11 cellular contexts compared by ENCODE assay signal in genomic region chr4:26248647-26249046, GRCh38.
DNase-seq lines count a peak whose midpoint lies in the region; ATAC-seq and TF ChIP-seq lines count a peak whose summit lies in the region.
"Had no signal": no experiment of that assay in that cellular context is flagged by ENCODE, and none has a peak within 500 bp of the region (broad histone marks: within the 10 kb centered on the region; RNA-seq: fewer than 3 reads in every experiment).

No MANE protein-coding gene starts in this region.

- DNase-seq in DMS 273 treated with DMSO at 0.1 percent for 48 hours (lab: John Stamatoyannopoulos, UW) (peak; percentile 56), NCI-H146 (lab: John Stamatoyannopoulos, UW) (peak; percentile 55), SK-N-SH (peak; percentile 46), left kidney (ENCODE audit: low read depth, low spot score) (peak; percentile 62), ecto neural progenitor cell (ENCODE audit: low spot score) (no peak), kidney tubule cell (ENCODE audit: low spot score) (no peak)
- no peak for DNase-seq in activated naive CD8-positive, alpha-beta T cell treated with anti-CD3 and anti-CD28 coated beads, Interleukin-2, amount 50 U/mL, for 24 hours
- DNase-seq: GOT3, NCI-H526 treated with DMSO at 0.1 percent for 48 hours had no signal

- H3K79me2 ChIP-seq in SK-N-SH (ENCODE audit: insufficient read depth): no peaks in the 10 kb centered on the region

- H3K4me1 ChIP-seq in SK-N-SH (ENCODE audit: control insufficient read depth in 1 of 2, insufficient read depth in 2 of 2, low read depth in 1 of 2, low read length in 1 of 2): no peaks in the 10 kb centered on the region; a peak in 2 of 4 replicates

- H3K27ac ChIP-seq in SK-N-SH (ENCODE audit: low read depth in 2 of 2, low read length in 1 of 2): no peak overlapping the region

- no peaks in the 10 kb centered on the region for H3K9me3 ChIP-seq in SK-N-SH

- CTCF ChIA-PET in SK-N-SH (lab: Yijun Ruan, JAX): interaction anchor here (0.8 to 1.3 kb wide), 2 partner anchors 12 to 77 kb away, joined by 3 read pairs; no protein-coding TSS in a partner anchor

- H3K27me3 ChIP-seq in SK-N-SH (ENCODE audit: insufficient read depth): no peaks in the 10 kb centered on the region

- no peak overlapping the region for H3K4me2 ChIP-seq in SK-N-SH

- H3K9ac ChIP-seq in SK-N-SH: no peak overlapping the region

- peaks cover 4% of the 10 kb centered on the region for H3K4me1 Mint-ChIP-seq in activated naive CD8-positive, alpha-beta T cell treated with anti-CD3 and anti-CD28 coated beads, Interleukin-2, amount 50 U/mL, for 24 hours

- TF ChIP-seq EP300 in SK-N-SH (IDR thresholded peaks at IDR 0.05; ENCODE audit: borderline replicate concordance in 1 of 2, low read depth in 1 of 2, low read length in 1 of 2): peak; percentile 47 to 51; a peak in 2 of 4 replicates

- H2AFZ ChIP-seq in SK-N-SH (ENCODE audit: low read depth): no peak overlapping the region

- H4K20me1 ChIP-seq in SK-N-SH (ENCODE audit: insufficient read depth): no peaks in the 10 kb centered on the region

- H3K27me3 Mint-ChIP-seq in activated naive CD8-positive, alpha-beta T cell treated with anti-CD3 and anti-CD28 coated beads, Interleukin-2, amount 50 U/mL, for 24 hours: peaks cover 2% of the 10 kb centered on the region

- POLR2A ChIA-PET in SK-N-SH (lab: Yijun Ruan, JAX): no interaction called here

- no peaks in the 10 kb centered on the region for H3K36me3 ChIP-seq in SK-N-SH (replicated peaks in 1 of 2; ENCODE audit: control insufficient read depth in 1 of 2, insufficient read depth in 2 of 2, low read length in 1 of 2)

- no peaks in the 10 kb centered on the region for H3K9me2 ChIP-seq in SK-N-SH

- TF ChIP-seq CTCF in SK-N-SH (IDR thresholded peaks at IDR 0.05): no peak

- no peak overlapping the region for H3K4me3 ChIP-seq in SK-N-SH (ENCODE audit: low read depth in 2 of 2, low read length in 1 of 2)

- TF ChIP-seq RAD21 in SK-N-SH (IDR thresholded peaks at IDR 0.05; ENCODE audit: low read length): no peak; the same call in 1 of the 2 replicates

- no peaks in the 10 kb centered on the region for H3K36me3 Mint-ChIP-seq in activated naive CD8-positive, alpha-beta T cell treated with anti-CD3 and anti-CD28 coated beads, Interleukin-2, amount 50 U/mL, for 24 hours (ENCODE audit: low read depth)

- H3K4me3 Mint-ChIP-seq in activated naive CD8-positive, alpha-beta T cell treated with anti-CD3 and anti-CD28 coated beads, Interleukin-2, amount 50 U/mL, for 24 hours: no peak overlapping the region
- H3K4me3 Mint-ChIP-seq: activated T-helper 1 cell treated with anti-CD3 and anti-CD28 coated beads, Interleukin-12 subunit alpha, Interleukin-12 subunit beta, Interleukin-2, Interleukin-4 antibody, amounts not matched to agents 30 ng/mL and 10 ng/mL and 1 ng/mL, durations not matched to agents 14 hours and 24 hours and 36 hours had no signal

- peaks cover 10% of the 10 kb centered on the region for H3F3A ChIP-seq in SK-N-SH (replicated peaks; ENCODE audit: insufficient read depth)

- H3K9me3 Mint-ChIP-seq in activated naive CD8-positive, alpha-beta T cell treated with anti-CD3 and anti-CD28 coated beads, Interleukin-2, amount 50 U/mL, for 24 hours: peaks cover 7% of the 10 kb centered on the region
- H3K9me3 Mint-ChIP-seq: activated T-helper 1 cell treated with anti-CD3 and anti-CD28 coated beads, Interleukin-12 subunit alpha, Interleukin-12 subunit beta, Interleukin-2, Interleukin-4 antibody, amounts not matched to agents 30 ng/mL and 10 ng/mL and 1 ng/mL, durations not matched to agents 14 hours and 24 hours and 36 hours had no signal

- ATAC-seq in activated naive CD8-positive, alpha-beta T cell treated with anti-CD3 and anti-CD28 coated beads, Interleukin-2, amount 50 U/mL, for 24 hours: no peak
- ATAC-seq in GM21619 (IDR thresholded peaks at IDR 0.05; ENCODE audit: unreplicated experiment): no peak

- H3K27ac Mint-ChIP-seq in activated naive CD8-positive, alpha-beta T cell treated with anti-CD3 and anti-CD28 coated beads, Interleukin-2, amount 50 U/mL, for 24 hours: no peak overlapping the region
- H3K27ac Mint-ChIP-seq: activated T-helper 1 cell treated with anti-CD3 and anti-CD28 coated beads, Interleukin-12 subunit alpha, Interleukin-12 subunit beta, Interleukin-2, Interleukin-4 antibody, amounts not matched to agents 30 ng/mL and 10 ng/mL and 1 ng/mL, durations not matched to agents 14 hours and 24 hours and 36 hours had no signal

TF ChIP-seq in SK-N-SH, 30 proteins besides CTCF, POLR2A, EP300 and RAD21:
- TF ChIP-seq PBX3 (IDR thresholded peaks at IDR 0.05): peak; percentile 82
- peak; percentile 29 for TF ChIP-seq JUND (IDR thresholded peaks at IDR 0.05)
- peak; percentile 89 for TF ChIP-seq NFIC (IDR thresholded peaks at IDR 0.05; ENCODE audit: borderline replicate concordance)
- TF ChIP-seq CHD2 (IDR thresholded peaks at IDR 0.05; ENCODE audit: low read length, partially characterized antibody): no peak
- peak; percentile 97 for TF ChIP-seq TCF12 (IDR thresholded peaks at IDR 0.05)
- TF ChIP-seq POLR2AphosphoS5 (IDR thresholded peaks at IDR 0.05; ENCODE audit: low read depth, low read length): peak; percentile 73; the same call in 1 of the 2 replicates
- TF ChIP-seq MAX (IDR thresholded peaks at IDR 0.05; ENCODE audit: low read depth): no peak
- no peak for TF ChIP-seq MEF2A (IDR thresholded peaks at IDR 0.05; ENCODE audit: borderline replicate concordance, low read depth)
- TF ChIP-seq FOSL2 (IDR thresholded peaks at IDR 0.05; ENCODE audit: borderline replicate concordance, low read depth): peak; percentile 3; the same call in 1 of the 2 replicates

Comparison
In these comparisons a context has a peak if more than half of its experiments do, and no peak if none do; other contexts are left out.
1. DNase-seq: peak in DMS 273 treated with DMSO at 0.1 percent for 48 hours (single experiment), NCI-H146 (single experiment), SK-N-SH (single experiment) and left kidney (single experiment); none in ecto neural progenitor cell (single experiment), kidney tubule cell (single experiment) and activated naive CD8-positive, alpha-beta T cell treated with anti-CD3 and anti-CD28 coated beads, Interleukin-2, amount 50 U/mL, for 24 hours (single experiment).